ENCODE assay signal across 1 cellular context in genomic region chr16:57845115-57845514, GRCh38.
A peak's percentile ranks its signal among the peaks of the same experiment; 100 is the strongest.
TF ChIP-seq lines count a peak whose summit lies in the region.

No MANE protein-coding gene starts in this region.

TF ChIP-seq in HepG2, 621 proteins besides CTCF, POLR2A, EP300 and RAD21 (continued from another document and continues in another):
- TF ChIP-seq HNF1A (IDR thresholded peaks at IDR 0.05; ENCODE audit: low read depth) (no peak), HNF1A (CRISPR knock-in tag; IDR thresholded peaks at IDR 0.05; ENCODE audit: borderline replicate concordance) (no peak), ZFY (CRISPR knock-in tag; IDR thresholded peaks at IDR 0.05) (no peak), TEAD3 (CRISPR knock-in tag; optimal IDR thresholded peaks at IDR 0.05; ENCODE audit: borderline replicate concordance) (peak; percentile 12), CEBPB (IDR thresholded peaks at IDR 0.05; ENCODE audit: borderline replicate concordance, low read depth, low read length) (peak; percentile 73; the same call in 1 of the 2 replicates), ZNF839 (CRISPR knock-in tag; IDR thresholded peaks at IDR 0.05; ENCODE audit: borderline replicate concordance) (no peak), ZBED4 (CRISPR knock-in tag; IDR thresholded peaks at IDR 0.05; ENCODE audit: borderline replicate concordance) (no peak), ZFAT (CRISPR knock-in tag; conservative IDR thresholded peaks at IDR 0.05) (no peak), ZNF652 (CRISPR knock-in tag; IDR thresholded peaks at IDR 0.05; ENCODE audit: borderline replicate concordance, low read depth) (no peak), ZNF256 (CRISPR knock-in tag; conservative IDR thresholded peaks at IDR 0.05) (no peak), ZNF607 (CRISPR knock-in tag; IDR thresholded peaks at IDR 0.05; ENCODE audit: borderline replicate concordance) (no peak), E2F5 (CRISPR knock-in tag; conservative IDR thresholded peaks at IDR 0.05) (no peak), PRDM4 (CRISPR knock-in tag; IDR thresholded peaks at IDR 0.05; ENCODE audit: borderline replicate concordance) (no peak), TCF12 (IDR thresholded peaks at IDR 0.05) (no peak), TCF12 (CRISPR knock-in tag; IDR thresholded peaks at IDR 0.05) (no peak), KIAA2018 (CRISPR knock-in tag; IDR thresholded peaks at IDR 0.05; ENCODE audit: borderline replicate concordance) (no peak), NKX3-1 (CRISPR knock-in tag; IDR thresholded peaks at IDR 0.05) (no peak), ATF7 (IDR thresholded peaks at IDR 0.05) (0 out of 2 replicates have a peak, but pooled peaks have one; percentile 34), ATF7 (CRISPR knock-in tag; IDR thresholded peaks at IDR 0.05) (no peak), PREB (CRISPR knock-in tag; IDR thresholded peaks at IDR 0.05) (no peak), ZSCAN31 (CRISPR knock-in tag; IDR thresholded peaks at IDR 0.05; ENCODE audit: low read depth) (no peak), ZSCAN25 (CRISPR knock-in tag; IDR thresholded peaks at IDR 0.05) (no peak), HDAC1 (CRISPR knock-in tag; IDR thresholded peaks at IDR 0.05) (no peak), ZNF782 (CRISPR knock-in tag; IDR thresholded peaks at IDR 0.05; ENCODE audit: borderline replicate concordance) (no peak), RFXANK (CRISPR knock-in tag; IDR thresholded peaks at IDR 0.05) (no peak), CHD2 (IDR thresholded peaks at IDR 0.05; ENCODE audit: low read depth, low read length) (no peak), TRAFD1 (CRISPR knock-in tag; IDR thresholded peaks at IDR 0.05; ENCODE audit: borderline replicate concordance) (no peak), ATF3 (CRISPR knock-in tag; IDR thresholded peaks at IDR 0.05) (no peak), TP53 (CRISPR knock-in tag; conservative IDR thresholded peaks at IDR 0.05) (no peak), RXRA (CRISPR knock-in tag; IDR thresholded peaks at IDR 0.05) (0 out of 2 replicates have a peak, but pooled peaks have one; percentile 20), HNF1B (CRISPR knock-in tag; IDR thresholded peaks at IDR 0.05) (no peak), CHCHD3 (CRISPR knock-in tag; IDR thresholded peaks at IDR 0.05) (no peak)
